Comparison of ENCODE assay signal across 20 cellular contexts in genomic region chr3:170426240-170426797, GRCh38. TPM values are rescaled to one million over a fixed set of nuclear protein-coding genes. Genes with fewer than 3 reads are reported as not detected.
DNase-seq lines count a peak whose midpoint lies in the region; ATAC-seq and TF ChIP-seq lines count a peak whose summit lies in the region.
"Had no signal": no experiment of that assay in that cellular context is flagged by ENCODE, and none has a peak within 500 bp of the region (broad histone marks: within the 10 kb centered on the region; RNA-seq: fewer than 3 reads in every experiment).

No MANE protein-coding gene starts in this region.

- no peak for TF ChIP-seq POLR2A in IMR-90 (IDR thresholded peaks at IDR 0.05; ENCODE audit: low read depth, low read length)

- no peak overlapping the region for H2AK5ac ChIP-seq in IMR-90 (ENCODE audit: low read depth, low read length)
- no peak overlapping the region for H2AK5ac ChIP-seq in neuronal stem cell (ENCODE audit: low read depth, low read length)

- peak overlapping the region in 1 of 10 donors; percentile 26 for H3K27ac Mint-ChIP-seq in naive thymus-derived CD8-positive, alpha-beta T cell
- H3K27ac Mint-ChIP-seq: activated CD4-positive, alpha-beta memory T cell treated with anti-CD3 and anti-CD28 coated beads, Interleukin-2, amount 10 ng/mL, durations not matched to agents 7 days and 5 days; activated T-helper 1 cell treated with anti-CD3 and anti-CD28 coated beads, Interleukin-12 subunit alpha, Interleukin-12 subunit beta, Interleukin-2, Interleukin-4 antibody, amounts not matched to agents 30 ng/mL and 10 ng/mL and 1 ng/mL, durations not matched to agents 14 hours and 24 hours and 36 hours; B cell had no signal

- H2BK15ac ChIP-seq in IMR-90 (ENCODE audit: low read depth, low read length) (no peak overlapping the region), neuronal stem cell (ENCODE audit: low read length) (no peak overlapping the region)

- no TSS peak for BruUV-seq in IMR-90 (replicated peaks; lab: Mats Ljungman, UMichigan)

- no peak for TF ChIP-seq RAD21 in IMR-90 (IDR thresholded peaks at IDR 0.05; ENCODE audit: low read length)

- H3K4me1 Mint-ChIP-seq in naive thymus-derived CD8-positive, alpha-beta T cell: peaks cover 8 to 16% (median 15%) of the 10 kb centered on the region in 4 donors
- H3K4me1 Mint-ChIP-seq: B cell had no signal

- peaks cover 13% of the 10 kb centered on the region for H3K9me1 ChIP-seq in IMR-90 (ENCODE audit: insufficient read depth, low read length)

- no peak overlapping the region for H3K14ac ChIP-seq in IMR-90 (replicated peaks; ENCODE audit: low read depth, low read length)
- no peak overlapping the region for H3K14ac ChIP-seq in neuronal stem cell (ENCODE audit: low read length)

- H2BK5ac ChIP-seq in IMR-90 (ENCODE audit: low read depth, low read length, poor library complexity, severe bottlenecking) (no peak overlapping the region), neuronal stem cell (ENCODE audit: low read length) (no peak overlapping the region)

- no peak overlapping the region for H3K56ac ChIP-seq in IMR-90 (ENCODE audit: extremely low read depth, insufficient read depth, low read length)

- in situ Hi-C loops in IMR-90 (cut with MboI; ENCODE audit: low sequenced_read_pairs): loop anchor here (10.0 kb wide), 1 partner anchor 268 kb away; no protein-coding TSS in a partner anchor

- H2BK12ac ChIP-seq in neuronal stem cell (ENCODE audit: low read length): no peak overlapping the region

- H3K9ac ChIP-seq in IMR-90 (ENCODE audit: low read depth, low read length): no peak overlapping the region
- no peak overlapping the region for H3K9ac ChIP-seq in neuronal stem cell (ENCODE audit: low read depth, low read length, poor library complexity)

- H3K27me3 ChIP-seq in IMR-90 (ENCODE audit: control insufficient read depth, insufficient read depth, low read length) (no peaks in the 10 kb centered on the region), ectodermal cell (ENCODE audit: control insufficient read depth, insufficient read depth, low read length, poor library complexity, severe bottlenecking) (peaks cover 14% of the 10 kb centered on the region), neuronal stem cell (ENCODE audit: control insufficient read depth in 3 of 3, insufficient read depth in 3 of 3, low read depth in 1 of 3, low read length in 3 of 3) (no peaks in the 10 kb centered on the region)
- H3K27me3 ChIP-seq: gastroesophageal sphincter had no signal

- ATAC-seq in IMR-90 (ENCODE audit: low read depth): no peak
- no peak for ATAC-seq in GM18907 (IDR thresholded peaks at IDR 0.05; ENCODE audit: unreplicated experiment)
- ATAC-seq in HG02759 (IDR thresholded peaks at IDR 0.05; ENCODE audit: unreplicated experiment): no peak
- ATAC-seq in naive thymus-derived CD8-positive, alpha-beta T cell: no peak
- ATAC-seq: effector memory CD8-positive, alpha-beta T cell; gastroesophageal sphincter; psoas muscle; Right ventricle myocardium inferior had no signal

- dilution Hi-C loops in IMR-90 (cut with HindIII; ENCODE audit: low sequenced_read_pairs, unreplicated experiment): no loop called here

- intact Hi-C loops in IMR-90 (cut with micrococcal nuclease): loop anchor here (5.0 kb wide), 1 partner anchor 196 kb away; no protein-coding TSS in a partner anchor

- H3K36me3 ChIP-seq in IMR-90 (ENCODE audit: control insufficient read depth, insufficient read depth, low read length): peaks cover 49% of the 10 kb centered on the region
- H3K36me3 ChIP-seq in ectodermal cell (ENCODE audit: control insufficient read depth, insufficient read depth, low read length): no peaks in the 10 kb centered on the region
- no peaks in the 10 kb centered on the region for H3K36me3 ChIP-seq in neuronal stem cell (replicated peaks in 1 of 2; ENCODE audit: control insufficient read depth in 2 of 2, insufficient read depth in 2 of 2, low read length in 2 of 2)
- H3K36me3 ChIP-seq: gastroesophageal sphincter, thoracic aorta had no signal

- no peaks in the 10 kb centered on the region for H3K9me3 ChIP-seq in IMR-90 (ENCODE audit: control insufficient read depth, insufficient read depth, low read length)
- no peaks in the 10 kb centered on the region for H3K9me3 ChIP-seq in ectodermal cell (ENCODE audit: control insufficient read depth, low read length)
- H3K9me3 ChIP-seq in neuronal stem cell (replicated peaks in 1 of 2; ENCODE audit: control insufficient read depth in 2 of 2, insufficient read depth in 1 of 2, low read depth in 1 of 2, low read length in 2 of 2): no peaks in the 10 kb centered on the region
- H3K9me3 ChIP-seq: gastroesophageal sphincter, psoas muscle, thoracic aorta had no signal

- H4K5ac ChIP-seq in IMR-90 (ENCODE audit: low read depth, low read length): no peak overlapping the region

- H3K4me3 Mint-ChIP-seq in naive thymus-derived CD8-positive, alpha-beta T cell: no peak overlapping the region
- H3K4me3 Mint-ChIP-seq: activated CD4-positive, alpha-beta memory T cell treated with anti-CD3 and anti-CD28 coated beads, Interleukin-2, amount 10 ng/mL, durations not matched to agents 7 days and 5 days; activated T-helper 1 cell treated with anti-CD3 and anti-CD28 coated beads, Interleukin-12 subunit alpha, Interleukin-12 subunit beta, Interleukin-2, Interleukin-4 antibody, amounts not matched to agents 30 ng/mL and 10 ng/mL and 1 ng/mL, durations not matched to agents 14 hours and 24 hours and 36 hours; B cell; effector memory CD8-positive, alpha-beta T cell had no signal

- no peak overlapping the region for H2BK20ac ChIP-seq in IMR-90 (ENCODE audit: low read depth, low read length)

- peaks cover 15 to 55% of the 10 kb centered on the region in 2 experiments; a peak in 3 of 4 replicates for H3K79me1 ChIP-seq in IMR-90 (ENCODE audit: low read depth in 1 of 2, low read length in 2 of 2)
- H3K79me1 ChIP-seq in neuronal stem cell (ENCODE audit: low read depth, low read length): no peaks in the 10 kb centered on the region

- DNase-seq in IMR-90 (no peak), SK-N-DZ (ENCODE audit: low spot score) (peak; percentile 51), neuronal stem cell (ENCODE audit: low spot score) (no peak), occipital lobe (lab: John Stamatoyannopoulos, UW) (no peak)
- DNase-seq in naive thymus-derived CD8-positive, alpha-beta T cell: no peak
- DNase-seq: activated CD4-positive, alpha-beta memory T cell treated with anti-CD3 and anti-CD28 coated beads, Interleukin-2, amount 10 ng/mL, durations not matched to agents 7 days and 5 days; DMS 273 treated with DMSO at 0.1 percent for 48 hours; effector memory CD8-positive, alpha-beta T cell; MM.1S; psoas muscle; T-helper 9 cell had no signal

- H2AK9ac ChIP-seq in IMR-90 (replicated peaks; ENCODE audit: low read depth, low read length, poor library complexity): no peak overlapping the region

- H3K23ac ChIP-seq in IMR-90 (ENCODE audit: low read depth, low read length) (peak overlapping the region; percentile 53), neuronal stem cell (ENCODE audit: low read depth, low read length, poor library complexity) (no peak overlapping the region)

- no peaks in the 10 kb centered on the region for H3K9me3 Mint-ChIP-seq in naive thymus-derived CD8-positive, alpha-beta T cell
- H3K9me3 Mint-ChIP-seq: activated CD4-positive, alpha-beta memory T cell treated with anti-CD3 and anti-CD28 coated beads, Interleukin-2, amount 10 ng/mL, durations not matched to agents 7 days and 5 days; activated T-helper 1 cell treated with anti-CD3 and anti-CD28 coated beads, Interleukin-12 subunit alpha, Interleukin-12 subunit beta, Interleukin-2, Interleukin-4 antibody, amounts not matched to agents 30 ng/mL and 10 ng/mL and 1 ng/mL, durations not matched to agents 14 hours and 24 hours and 36 hours; effector memory CD8-positive, alpha-beta T cell had no signal

- no peak for TF ChIP-seq CTCF in IMR-90 (conservative IDR thresholded peaks at IDR 0.05; ENCODE audit: low read depth, low read length)

- H3K4ac ChIP-seq in IMR-90 (ENCODE audit: low read depth, low read length) (no peak overlapping the region), neuronal stem cell (ENCODE audit: low read length) (no peak overlapping the region)

- H3K4me1 ChIP-seq in IMR-90 (ENCODE audit: control insufficient read depth, insufficient read depth, low read length): peaks cover 9% of the 10 kb centered on the region; the same call in 1 of the 2 replicates
- peaks cover 20% of the 10 kb centered on the region for H3K4me1 ChIP-seq in ectodermal cell (ENCODE audit: control insufficient read depth, insufficient read depth, low read length)
- H3K4me1 ChIP-seq in neuronal stem cell (ENCODE audit: control insufficient read depth in 2 of 2, insufficient read depth in 1 of 2, low read depth in 1 of 2, low read length in 2 of 2): peaks cover 8 to 31% of the 10 kb centered on the region in 2 donors
- H3K4me1 ChIP-seq: psoas muscle had no signal

- H3K4me2 ChIP-seq in IMR-90 (ENCODE audit: low read depth, low read length) (no peak overlapping the region), neuronal stem cell (ENCODE audit: insufficient read depth, low read length, poor library complexity, severe bottlenecking) (no peak overlapping the region)

- no peaks in the 10 kb centered on the region for H3K36me3 Mint-ChIP-seq in naive thymus-derived CD8-positive, alpha-beta T cell
- H3K36me3 Mint-ChIP-seq: brain had no signal

- no peak overlapping the region for H4K8ac ChIP-seq in IMR-90 (ENCODE audit: low read depth in 2 of 2, low read length in 2 of 2)
- no peak overlapping the region for H4K8ac ChIP-seq in neuronal stem cell (ENCODE audit: low read depth, low read length)

- POLR2A ChIA-PET in IMR-90 (lab: Charles Lee; ENCODE audit: unreplicated experiment): no interaction called here
- POLR2A ChIA-PET in naive thymus-derived CD8-positive, alpha-beta T cell (lab: Charles Lee): no interaction called here

- no CpG with 5 or more reads among the region's 2 CpGs for WGBS in IMR-90 (ENCODE audit: extremely low coverage in 2 of 2, insufficient read length in 1 of 2), 2 experiments
- WGBS in ectodermal cell, 2 experiments: 54 to 62% methylated on average over 2 of the region's 2 CpGs
- WGBS in neuronal stem cell (ENCODE audit: extremely low coverage in 2 of 2, insufficient read length in 2 of 2, insufficient replicate concordance in 1 of 2), 2 donors: no CpG with 5 or more reads among the region's 2 CpGs

- H4K91ac ChIP-seq in IMR-90 (ENCODE audit: insufficient read depth, low read depth, low read length) (no peak overlapping the region), neuronal stem cell (ENCODE audit: low read depth, low read length, poor library complexity) (no peak overlapping the region)

- H2AFZ ChIP-seq in IMR-90 (replicated peaks; ENCODE audit: low read length, poor library complexity) (no peak overlapping the region), neuronal stem cell (ENCODE audit: low read length) (peak overlapping the region; percentile 34)

- peaks cover 47% of the 10 kb centered on the region for H4K20me1 ChIP-seq in IMR-90 (ENCODE audit: insufficient read depth, low read length)

- H3K18ac ChIP-seq in IMR-90 (ENCODE audit: low read depth, low read length) (no peak overlapping the region), neuronal stem cell (ENCODE audit: low read length) (no peak overlapping the region)

- H2BK120ac ChIP-seq in IMR-90 (ENCODE audit: low read depth, low read length) (no peak overlapping the region), neuronal stem cell (ENCODE audit: low read depth, low read length) (no peak overlapping the region)

- H3K4me3 ChIP-seq in IMR-90 (ENCODE audit: insufficient read depth, low read depth, low read length) (no peak overlapping the region), ectodermal cell (ENCODE audit: insufficient read depth, low read depth, low read length) (no peak overlapping the region), neuronal stem cell (ENCODE audit: low read length in 2 of 2) (peak overlapping the region in 1 of 2 donors; percentile 11)
- H3K4me3 ChIP-seq: gastroesophageal sphincter, psoas muscle, thoracic aorta had no signal

- H3K27ac ChIP-seq in IMR-90 (ENCODE audit: insufficient read depth, low read length): no peak overlapping the region
- H3K27ac ChIP-seq in ectodermal cell (ENCODE audit: insufficient read depth, low read depth, low read length, poor library complexity, severe bottlenecking): peak overlapping the region; percentile 47
- H3K27ac ChIP-seq in neuronal stem cell (replicated peaks; ENCODE audit: low read length): peak overlapping the region; percentile 45
- H3K27ac ChIP-seq: psoas muscle, thoracic aorta had no signal

- H3K27me3 Mint-ChIP-seq in naive thymus-derived CD8-positive, alpha-beta T cell: peaks cover 4 to 17% (median 8%) of the 10 kb centered on the region in 5 donors

- CTCF ChIA-PET in IMR-90 (lab: Yijun Ruan, JAX): interaction anchor here (0.6 to 1.0 kb wide), 3 partner anchors 20 to 386 kb away, joined by 3 to 4 read pairs (median 3); no protein-coding TSS in a partner anchor

RNA-seq across cellular contexts. Expression of gene CLDN11, which starts 7.7 kb away (rescaled TPM):
- total RNA-seq in IMR-90 (2012; rRNA removed) (245 and 329 TPM in 2 replicates), occipital lobe (12.3 TPM)
- 307 and 318 TPM in 2 replicates for polyA plus RNA-seq in IMR-90 (2012; rRNA removed)
- polyA plus RNA-seq in IMR-90 (2012; cell fraction: cytosol; rRNA removed): 365 and 454 TPM in 2 replicates
- polyA plus RNA-seq in IMR-90 (2012; cell fraction: nucleus; rRNA removed; ENCODE audit: low replicate concordance): 223 and 373 TPM in 2 replicates
- 0.44 and 0.74 TPM in 2 replicates for polyA plus RNA-seq in SK-N-DZ (2014; cell fraction: cytosol; rRNA removed)
- 0.07 and 0.25 TPM in 2 replicates for polyA plus RNA-seq in SK-N-DZ (2014; cell fraction: nucleus; rRNA removed)
- polyA plus RNA-seq in ectodermal cell (2013, experiment 1 of 4): 1.1 TPM
- polyA plus RNA-seq in ectodermal cell (2013, experiment 2 of 4): 1.4 TPM
- 3.3 TPM for polyA plus RNA-seq in ectodermal cell (2013, experiment 3 of 4)
- polyA plus RNA-seq in ectodermal cell (2013, experiment 4 of 4): 2.1 TPM
- 1.4 TPM for polyA plus RNA-seq in neuronal stem cell (2013, experiment 1 of 2)
- polyA plus RNA-seq in neuronal stem cell (2013, experiment 2 of 2): 1.5 TPM
- total RNA-seq in naive thymus-derived CD8-positive, alpha-beta T cell: under 1 TPM in 1 of 2 experiments, not detected in 1; 0.19 TPM
- not detected for polyA plus RNA-seq in naive thymus-derived CD8-positive, alpha-beta T cell
- total RNA-seq: activated CD4-positive, alpha-beta memory T cell treated with anti-CD3 and anti-CD28 coated beads, Interleukin-2, amount 10 ng/mL, durations not matched to agents 7 days and 5 days; activated T-helper 1 cell treated with anti-CD3 and anti-CD28 coated beads, Interleukin-12 subunit alpha, Interleukin-12 subunit beta, Interleukin-2, Interleukin-4 antibody, amounts not matched to agents 30 ng/mL and 10 ng/mL and 1 ng/mL, durations not matched to agents 14 hours and 24 hours and 36 hours had no signal

Comparison
In these comparisons a context has a peak if more than half of its experiments do, and no peak if none do; other contexts are left out.
1. RNA of gene CLDN11, which starts 7.7 kb away (total RNA-seq): 245 to 329 TPM in IMR-90; 12.3 TPM in occipital lobe (single experiment) and 0.19 TPM in naive thymus-derived CD8-positive, alpha-beta T cell; every median in the first group is over 10 times any median in the second.